ENCODE assay signal across 18 cellular contexts in the genomic region with DNA sequence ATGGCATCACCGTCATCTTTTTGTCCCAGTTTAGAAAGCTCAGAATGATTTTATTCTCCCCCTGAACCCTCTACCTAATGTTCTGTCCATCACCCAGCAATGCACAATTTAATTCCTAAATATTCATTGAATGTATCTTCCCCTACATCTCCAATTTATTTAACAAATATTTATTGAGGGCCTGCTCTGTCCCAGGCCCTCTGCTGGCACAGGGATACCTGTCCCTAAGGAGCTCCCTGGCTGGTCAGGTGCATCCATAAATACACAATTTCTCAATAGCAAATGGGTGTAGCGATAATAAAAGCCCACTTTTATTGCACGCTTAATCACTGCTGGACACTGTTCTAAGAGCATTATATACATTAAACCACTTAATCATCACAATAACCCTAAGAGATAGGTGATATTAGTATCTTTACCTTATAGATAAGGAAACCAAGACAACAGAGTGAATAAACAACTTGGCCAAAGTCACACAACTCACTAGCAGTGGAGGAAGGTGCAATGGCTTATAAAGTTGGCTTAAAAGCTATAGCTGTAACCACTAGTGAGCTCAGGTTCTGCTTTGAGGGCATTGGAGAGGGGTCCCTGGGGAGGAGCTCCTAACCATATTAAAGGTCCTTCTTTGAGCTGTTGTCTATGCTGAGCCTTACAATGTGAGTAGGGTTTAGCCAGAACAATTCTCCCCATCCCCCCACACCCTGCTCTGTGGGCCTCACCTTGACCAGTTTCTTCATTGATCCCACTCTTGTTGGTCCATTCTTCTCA.
DNase-seq lines count a peak whose midpoint lies in the region; ATAC-seq, FAIRE-seq and TF ChIP-seq lines count a peak whose summit lies in the region.
"Had no signal": no experiment of that assay in that cellular context is flagged by ENCODE, and none has a peak within 500 bp of the region (broad histone marks: within the 10 kb centered on the region; RNA-seq: fewer than 3 reads in every experiment).

No MANE protein-coding gene starts in this region.

- H3K27me3 Mint-ChIP-seq in CD14-positive monocyte (ENCODE audit: low read depth in 3 of 3) = peaks cover 1 to 4% (median 4%) of the 10 kb centered on the region in 3 donors
- no peaks in the 10 kb centered on the region for H3K27me3 Mint-ChIP-seq in activated T-cell treated with anti-CD3 and anti-CD28 coated beads, Interleukin-2, amount 50 U/mL, for 72 hours (ENCODE audit: low read depth)

- H3K4me2 ChIP-seq in SK-N-SH = no peak overlapping the region
- H3K4me2 ChIP-seq in PC-9 = peak overlapping the region; percentile 38

- no peaks in the 10 kb centered on the region for H4K20me1 ChIP-seq in SK-N-SH (ENCODE audit: insufficient read depth)
- H4K20me1 ChIP-seq in PC-9 (ENCODE audit: insufficient read depth) = no peaks in the 10 kb centered on the region

- DNase-seq in SK-N-SH = no peak
- DNase-seq in PC-9 = no peak
- DNase-seq in epithelial cell of prostate (ENCODE audit: low read depth, low spot score) = no peak
- DNase-seq in small intestine = peak; percentile 94
- DNase-seq in CD14-positive monocyte (ENCODE audit: low spot score) = no peak
- DNase-seq in activated T-cell treated with anti-CD3 and anti-CD28 coated beads, Interleukin-2, amount 50 U/mL, for 72 hours = no peak
- DNase-seq: 8988T; DMS79 treated with DMSO at 0.1 percent for 48 hours; Karpas-422; NCI-H187 treated with DMSO at 0.1 percent for 48 hours; NCI-H2171 treated with DMSO at 0.1 percent for 48 hours; NCI-H446 treated with DMSO at 0.1 percent for 48 hours; NK-92 treated with Interleukin-12 subunit alpha and Interleukin-12 subunit beta, amount 100 ng/mL, for 24 hours; SJCRH30 had no signal

- peak overlapping the region in 1 of 2 donors; percentile 11 for H3K4me3 Mint-ChIP-seq in CD14-positive monocyte
- no peak overlapping the region for H3K4me3 Mint-ChIP-seq in activated T-cell treated with anti-CD3 and anti-CD28 coated beads, Interleukin-2, amount 50 U/mL, for 72 hours

- peaks cover 16% of the 10 kb centered on the region for H3K4me1 Mint-ChIP-seq in CD14-positive monocyte
- H3K4me1 Mint-ChIP-seq in activated T-cell treated with anti-CD3 and anti-CD28 coated beads, Interleukin-2, amount 50 U/mL, for 72 hours (ENCODE audit: low read depth) = no peaks in the 10 kb centered on the region

- peaks cover 10% of the 10 kb centered on the region; the same call in 1 of the 2 replicates for H3K9me3 ChIP-seq in SK-N-SH
- H3K9me3 ChIP-seq in PC-9 (ENCODE audit: insufficient read depth, low read depth) = peaks cover 9% of the 10 kb centered on the region; the same call in 1 of the 2 replicates
- no peaks in the 10 kb centered on the region for H3K9me3 ChIP-seq in small intestine (ENCODE audit: control insufficient read depth, low read depth)

- BruUV-seq in PC-9 (replicated peaks; lab: Mats Ljungman, UMichigan) = no TSS peak

- no peak for ATAC-seq in SK-N-SH treated with all-trans-retinoic acid at 6 μM for 48 hours
- no peak for ATAC-seq in GM19324 (IDR thresholded peaks at IDR 0.05; ENCODE audit: low FRiP score, unreplicated experiment)
- ATAC-seq in activated T-cell treated with anti-CD3 and anti-CD28 coated beads, Interleukin-2, amount 50 U/mL, for 72 hours (replicated peaks in 1 of 2) = no peak

- no peak overlapping the region; the same call in 1 of the 2 replicates for H3K9ac ChIP-seq in SK-N-SH

- H3K36me3 ChIP-seq in SK-N-SH (replicated peaks in 1 of 2; ENCODE audit: control insufficient read depth in 1 of 2, insufficient read depth in 2 of 2, low read length in 1 of 2) = no peaks in the 10 kb centered on the region
- H3K36me3 ChIP-seq in PC-9 (ENCODE audit: low read depth) = no peaks in the 10 kb centered on the region; the same call in 1 of the 2 replicates
- H3K36me3 ChIP-seq in small intestine (ENCODE audit: control insufficient read depth in 2 of 2, insufficient read depth in 2 of 2, low read length in 2 of 2) = no peaks in the 10 kb centered on the region
- H3K36me3 ChIP-seq: SJCRH30 had no signal

- H2AFZ ChIP-seq in SK-N-SH (ENCODE audit: low read depth) (peak overlapping the region; percentile 36; the same call in 1 of the 2 replicates), PC-9 (no peak overlapping the region)

- peaks cover 0 to 32% of the 10 kb centered on the region in 2 experiments; a peak in 2 of 4 replicates for H3K4me1 ChIP-seq in SK-N-SH (ENCODE audit: control insufficient read depth in 1 of 2, insufficient read depth in 2 of 2, low read depth in 1 of 2, low read length in 1 of 2)
- H3K4me1 ChIP-seq in PC-9 (replicated peaks; ENCODE audit: insufficient read depth) = peaks cover 49% of the 10 kb centered on the region
- peaks cover 3 to 5% of the 10 kb centered on the region in 2 donors for H3K4me1 ChIP-seq in small intestine (ENCODE audit: control insufficient read depth in 2 of 2, insufficient read depth in 1 of 2, low read depth in 1 of 2, low read length in 1 of 2)

- no peak for FAIRE-seq in small intestine (lab: Jason Lieb, UNC)
- FAIRE-seq: G401.6 had no signal

- no peaks in the 10 kb centered on the region for H3K36me3 Mint-ChIP-seq in CD14-positive monocyte
- peaks cover 6 to 11% of the 10 kb centered on the region in 2 donors for H3K36me3 Mint-ChIP-seq in activated T-cell treated with anti-CD3 and anti-CD28 coated beads, Interleukin-2, amount 50 U/mL, for 72 hours (ENCODE audit: insufficient read depth in 2 of 2)

- TF ChIP-seq RAD21 in SK-N-SH (IDR thresholded peaks at IDR 0.05; ENCODE audit: low read length) = no peak

- peaks cover 20% of the 10 kb centered on the region for H3F3A ChIP-seq in SK-N-SH (replicated peaks; ENCODE audit: insufficient read depth)
- H3F3A ChIP-seq in PC-9 (ENCODE audit: insufficient read depth, low read depth) = peaks cover 24% of the 10 kb centered on the region

- CTCF ChIA-PET in SK-N-SH (lab: Yijun Ruan, JAX) = interaction anchor here (1.2 to 1.4 kb wide), 2 partner anchors 128 to 789 kb away, joined by 3 to 5 read pairs; no protein-coding TSS in a partner anchor
- CTCF ChIA-PET in PC-9 (lab: Charles Lee) = interaction anchor here (0.7 kb wide), 1 partner anchor 102 kb away, joined by 8 read pairs; no protein-coding TSS in a partner anchor

- H3K27ac ChIP-seq in SK-N-SH (ENCODE audit: low read depth in 2 of 2, low read length in 1 of 2) (peak overlapping the region in 1 of 2 experiments; percentile 73; a peak in 2 of 4 replicates), PC-9 (peak overlapping the region; percentile 60), epithelial cell of prostate (peak overlapping the region; percentile 63), small intestine (ENCODE audit: low read depth in 1 of 2, low read length in 1 of 2) (peak overlapping the region in 1 of 2 donors; percentile 77)
- H3K27ac ChIP-seq: RWPE1, SJCRH30 had no signal

- no peak overlapping the region for H3K27ac Mint-ChIP-seq in CD14-positive monocyte
- H3K27ac Mint-ChIP-seq in activated T-cell treated with anti-CD3 and anti-CD28 coated beads, Interleukin-2, amount 50 U/mL, for 72 hours = no peak overlapping the region

- POLR2A ChIA-PET in SK-N-SH (lab: Yijun Ruan, JAX) (no interaction called here), PC-9 (lab: Charles Lee; ENCODE audit: unreplicated experiment) (interaction anchor here (0.6 to 0.7 kb wide), 5 partner anchors 14 to 388 kb away, joined by 3 to 26 read pairs (median 6); a partner anchor contains a TSS)

- H3K9me2 ChIP-seq in SK-N-SH (no peaks in the 10 kb centered on the region), PC-9 (ENCODE audit: insufficient read depth) (no peaks in the 10 kb centered on the region)

- H3K9me3 Mint-ChIP-seq in CD14-positive monocyte = peaks cover 1 to 9% (median 3%) of the 10 kb centered on the region in 7 donors
- H3K9me3 Mint-ChIP-seq in activated T-cell treated with anti-CD3 and anti-CD28 coated beads, Interleukin-2, amount 50 U/mL, for 72 hours = peaks cover 5 to 7% of the 10 kb centered on the region in 2 donors

- intact Hi-C loops in PC-9 (cut with micrococcal nuclease; ENCODE audit: unreplicated experiment) (loop anchor here (1.0 to 10.0 kb wide), 2 partner anchors 19 to 115 kb away; no protein-coding TSS in a partner anchor), CD14-positive monocyte (cut with micrococcal nuclease) (loop anchor here (10.0 kb wide), 2 partner anchors 95 to 785 kb away; no protein-coding TSS in a partner anchor)

- H3K27me3 ChIP-seq in SK-N-SH (ENCODE audit: insufficient read depth) = no peaks in the 10 kb centered on the region
- H3K27me3 ChIP-seq in PC-9 (ENCODE audit: insufficient read depth, low read depth) = no peaks in the 10 kb centered on the region
- no peaks in the 10 kb centered on the region for H3K27me3 ChIP-seq in small intestine (ENCODE audit: control insufficient read depth in 2 of 2, insufficient read depth in 2 of 2, low read length in 2 of 2)
- H3K27me3 ChIP-seq: SJCRH30 had no signal

- 94% methylated on average over 3 of the region's 3 CpGs for WGBS in SK-N-SH (ENCODE audit: low lambda C conversion rate)
- WGBS in small intestine, 3 donors = 23 to 80% (median 53%) methylated on average over 3 of the region's 3 CpGs

- H3K79me2 ChIP-seq in SK-N-SH (ENCODE audit: insufficient read depth) (no peaks in the 10 kb centered on the region), PC-9 (ENCODE audit: low read depth) (no peaks in the 10 kb centered on the region)

- H3K4me3 ChIP-seq in SK-N-SH (ENCODE audit: low read depth in 2 of 2, low read length in 1 of 2) = no peak overlapping the region
- no peak overlapping the region for H3K4me3 ChIP-seq in PC-9
- no peak overlapping the region for H3K4me3 ChIP-seq in small intestine (ENCODE audit: low read depth in 1 of 2, low read length in 2 of 2)
- H3K4me3 ChIP-seq: SJCRH30 had no signal

- TF ChIP-seq EP300 in SK-N-SH (IDR thresholded peaks at IDR 0.05; ENCODE audit: borderline replicate concordance in 1 of 2, low read depth in 1 of 2, low read length in 1 of 2) = no peak

- TF ChIP-seq CTCF in SK-N-SH (IDR thresholded peaks at IDR 0.05) (no peak), PC-9 (conservative IDR thresholded peaks at IDR 0.05) (no peak), CD14-positive monocyte (IDR thresholded peaks at IDR 0.05) (no peak)

TF ChIP-seq in SK-N-SH, 30 proteins besides CTCF, POLR2A, EP300 and RAD21 (continues in another document):
- no peak for TF ChIP-seq RCOR1 (IDR thresholded peaks at IDR 0.05; ENCODE audit: low read length)

TF ChIP-seq in SK-N-SH treated with all-trans-retinoic acid at 6 μM for 48 hours, 23 proteins besides CTCF, POLR2A, EP300 and RAD21 (continues in another document):
- TF ChIP-seq OSR1 (CRISPR knock-in tag; IDR thresholded peaks at IDR 0.05) = no peak
